Comparison of ENCODE assay signal across 1 cellular context in the genomic region with DNA sequence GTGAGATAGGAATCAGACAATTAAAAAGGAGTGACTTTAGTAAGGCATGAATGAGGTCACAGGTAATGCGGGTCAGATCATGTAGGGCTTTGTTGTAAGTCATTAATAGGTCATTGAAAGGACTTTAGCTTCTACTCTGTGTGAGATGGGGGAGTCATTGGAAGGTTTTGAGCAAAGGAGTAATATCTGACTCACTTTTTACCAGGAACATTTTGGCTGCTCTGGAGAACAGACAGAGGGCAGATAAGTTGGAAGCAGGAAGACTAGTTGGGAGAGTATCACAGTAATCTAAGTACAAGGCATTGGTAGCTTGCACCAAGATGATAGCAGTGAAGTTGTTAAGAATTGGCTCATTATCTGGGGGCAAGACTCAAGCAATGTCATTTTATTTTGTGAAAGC.
TF ChIP-seq lines count a peak whose summit lies in the region.

No MANE protein-coding gene starts in this region.

TF ChIP-seq in GM12878, 131 proteins besides CTCF, POLR2A, EP300 and RAD21 (continued from another document):
- TF ChIP-seq STAT1 (conservative IDR thresholded peaks at IDR 0.05) (no peak), RB1 (IDR thresholded peaks at IDR 0.05; ENCODE audit: borderline replicate concordance) (no peak), NR2F1 (conservative IDR thresholded peaks at IDR 0.05) (no peak)
